26 cellular contexts compared by ENCODE assay signal in genomic region chr14:99422220-99423010, GRCh38. TPM values are rescaled to one million over a fixed set of nuclear protein-coding genes. Genes with fewer than 3 reads are reported as not detected.
DNase-seq lines count a peak whose midpoint lies in the region; ATAC-seq, FAIRE-seq and TF ChIP-seq lines count a peak whose summit lies in the region.
"Had no signal": no experiment of that assay in that cellular context is flagged by ENCODE, and none has a peak within 500 bp of the region (broad histone marks: within the 10 kb centered on the region; RNA-seq: fewer than 3 reads in every experiment).

No MANE protein-coding gene starts in this region.

- no peaks in the 10 kb centered on the region for H3K9me2 ChIP-seq in Karpas-422 (replicated peaks; ENCODE audit: insufficient read depth, low read length)

- TF ChIP-seq CTCF in endothelial cell of umbilical vein (IDR thresholded peaks at IDR 0.05; ENCODE audit: extremely low read depth in 1 of 2, insufficient read depth in 1 of 2, low read depth in 1 of 2, low read length in 2 of 2), result no peak

- H3K36me3 ChIP-seq in Karpas-422 (ENCODE audit: insufficient read depth, low read length), result 0 out of 2 replicates have a peak, but pooled peaks cover 2% of the 10 kb centered on the region
- no peaks in the 10 kb centered on the region for H3K36me3 ChIP-seq in endothelial cell of umbilical vein (ENCODE audit: control insufficient read depth in 2 of 2, extremely low read depth in 1 of 2, insufficient read depth in 2 of 2, low read length in 2 of 2)
- H3K36me3 ChIP-seq in naive thymus-derived CD4-positive, alpha-beta T cell (ENCODE audit: control insufficient read depth in 2 of 3, insufficient read depth in 3 of 3, low read length in 3 of 3), result peaks cover 0 to 14% (median 6%) of the 10 kb centered on the region in 3 experiments
- no peaks in the 10 kb centered on the region for H3K36me3 ChIP-seq in aorta (ENCODE audit: control insufficient read depth in 1 of 2, insufficient read depth in 2 of 2, low read length in 1 of 2)
- H3K36me3 ChIP-seq: ovary had no signal

- H3K27ac Mint-ChIP-seq in naive thymus-derived CD4-positive, alpha-beta T cell, result peak overlapping the region in 5 of 9 donors; percentile 18 to 76 (median 43)
- H3K27ac Mint-ChIP-seq in activated CD4-positive, alpha-beta memory T cell treated with anti-CD3 and anti-CD28 coated beads, Interleukin-2, amount 10 ng/mL, durations not matched to agents 7 days and 5 days, result no peak overlapping the region
- H3K27ac Mint-ChIP-seq: activated CD8-positive, alpha-beta T cell treated with anti-CD3 and anti-CD28 coated beads for 36 hours; activated naive CD8-positive, alpha-beta T cell treated with anti-CD3 and anti-CD28 coated beads, Interleukin-2, amount 10 ng/mL, durations not matched to agents 7 days and 5 days had no signal

- DNase-seq in DMS53 (lab: John Stamatoyannopoulos, UW) (peak; percentile 45), Karpas-422 (no peak), endothelial cell of umbilical vein (ENCODE audit: low read depth, low spot score) (no peak), superior temporal gyrus (ENCODE audit: extremely low spot score) (no peak), cardiac septum (ENCODE audit: low spot score) (no peak), aorta (no peak)
- DNase-seq in naive thymus-derived CD4-positive, alpha-beta T cell, result no peak
- no peak for DNase-seq in activated CD4-positive, alpha-beta memory T cell treated with anti-CD3 and anti-CD28 coated beads, Interleukin-2, amount 10 ng/mL, durations not matched to agents 7 days and 5 days
- DNase-seq: activated CD4-positive, CD25-positive, alpha-beta regulatory T cell treated with anti-CD3 and anti-CD28 coated beads, Interleukin-2, amount 50 U/mL, for 72 hours; activated CD8-positive, alpha-beta T cell treated with anti-CD3 and anti-CD28 coated beads for 36 hours; activated gamma-delta T cell; activated naive CD8-positive, alpha-beta T cell treated with anti-CD3 and anti-CD28 coated beads, Interleukin-2, amount 10 ng/mL, durations not matched to agents 7 days and 5 days; C1 segment of cervical spinal cord; cerebellar nuclear complex; dorsolateral prefrontal cortex; GM23248; left ventricle myocardium superior; NCI-H1105; NCI-H2081; NCI-H2227 treated with DMSO at 0.1 percent for 48 hours; NCI-H774; ovary; spleen; stimulated activated CD4-positive, alpha-beta T cell treated with anti-CD3 and anti-CD28 coated beads, Interleukin-2, amount 100 ng/mL, for 48 hours had no signal

- no peaks in the 10 kb centered on the region for H3K9me3 ChIP-seq in Karpas-422 (ENCODE audit: low read length)
- H3K9me3 ChIP-seq in endothelial cell of umbilical vein (replicated peaks; ENCODE audit: control insufficient read depth, insufficient read depth, low read length), result no peaks in the 10 kb centered on the region
- no peaks in the 10 kb centered on the region for H3K9me3 ChIP-seq in naive thymus-derived CD4-positive, alpha-beta T cell (ENCODE audit: control insufficient read depth in 2 of 3, low read length in 3 of 3)
- no peaks in the 10 kb centered on the region for H3K9me3 ChIP-seq in aorta (ENCODE audit: control insufficient read depth, low read length)
- H3K9me3 ChIP-seq: ovary, spleen had no signal

- peaks cover 0 to under 1% (median 0%) of the 10 kb centered on the region in 11 donors for H3K9me3 Mint-ChIP-seq in naive thymus-derived CD4-positive, alpha-beta T cell
- no peaks in the 10 kb centered on the region for H3K9me3 Mint-ChIP-seq in activated CD4-positive, alpha-beta memory T cell treated with anti-CD3 and anti-CD28 coated beads, Interleukin-2, amount 10 ng/mL, durations not matched to agents 7 days and 5 days
- H3K9me3 Mint-ChIP-seq: activated CD8-positive, alpha-beta T cell treated with anti-CD3 and anti-CD28 coated beads for 36 hours; activated naive CD8-positive, alpha-beta T cell treated with anti-CD3 and anti-CD28 coated beads, Interleukin-2, amount 10 ng/mL, durations not matched to agents 7 days and 5 days had no signal

- no peaks in the 10 kb centered on the region for H3K9me1 ChIP-seq in endothelial cell of umbilical vein (replicated peaks; ENCODE audit: control insufficient read depth, extremely low read depth, insufficient read depth, low read length)

- H3K9ac ChIP-seq in Karpas-422 (ENCODE audit: low read length) (peak overlapping the region; percentile 73), endothelial cell of umbilical vein (replicated peaks; ENCODE audit: extremely low read depth, insufficient read depth, low read length) (no peak overlapping the region)
- H3K9ac ChIP-seq: GM23248 had no signal

- H3K27me3 Mint-ChIP-seq in naive thymus-derived CD4-positive, alpha-beta T cell, result no peaks in the 10 kb centered on the region
- H3K27me3 Mint-ChIP-seq in activated CD4-positive, alpha-beta memory T cell treated with anti-CD3 and anti-CD28 coated beads, Interleukin-2, amount 10 ng/mL, durations not matched to agents 7 days and 5 days, result no peaks in the 10 kb centered on the region
- H3K27me3 Mint-ChIP-seq: activated CD8-positive, alpha-beta T cell treated with anti-CD3 and anti-CD28 coated beads for 36 hours; activated naive CD8-positive, alpha-beta T cell treated with anti-CD3 and anti-CD28 coated beads, Interleukin-2, amount 10 ng/mL, durations not matched to agents 7 days and 5 days had no signal

- H4K20me1 ChIP-seq in Karpas-422 (ENCODE audit: insufficient read depth, low read depth, low read length) (no peaks in the 10 kb centered on the region), endothelial cell of umbilical vein (replicated peaks; ENCODE audit: control insufficient read depth, extremely low read depth, insufficient read depth, low read length) (no peaks in the 10 kb centered on the region)

- no peak for TF ChIP-seq POLR2A in endothelial cell of umbilical vein (IDR thresholded peaks at IDR 0.05; ENCODE audit: low read depth, low read length)

- FAIRE-seq in endothelial cell of umbilical vein (lab: Jason Lieb, UNC), result peak; percentile 33
- FAIRE-seq: islet of Langerhans, TTC549 had no signal

- no TSS peak for BruUV-seq in endothelial cell of umbilical vein (replicated peaks; lab: Mats Ljungman, UMichigan)

- H2AFZ ChIP-seq in Karpas-422 (ENCODE audit: low read length) (no peak overlapping the region), endothelial cell of umbilical vein (ENCODE audit: low read depth, low read length) (no peak overlapping the region)
- H2AFZ ChIP-seq: GM23248 had no signal

- WGBS in aorta, 2 donors, result 86 to 91% methylated on average over 7 of the region's 7 CpGs

- H3K4me3 Mint-ChIP-seq in naive thymus-derived CD4-positive, alpha-beta T cell, result no peak overlapping the region
- H3K4me3 Mint-ChIP-seq in activated CD4-positive, alpha-beta memory T cell treated with anti-CD3 and anti-CD28 coated beads, Interleukin-2, amount 10 ng/mL, durations not matched to agents 7 days and 5 days, result no peak overlapping the region
- H3K4me3 Mint-ChIP-seq: activated CD8-positive, alpha-beta T cell treated with anti-CD3 and anti-CD28 coated beads for 36 hours; activated naive CD8-positive, alpha-beta T cell treated with anti-CD3 and anti-CD28 coated beads, Interleukin-2, amount 10 ng/mL, durations not matched to agents 7 days and 5 days had no signal

- H3K4me1 Mint-ChIP-seq in naive thymus-derived CD4-positive, alpha-beta T cell, result peaks cover 4 to 27% (median 18%) of the 10 kb centered on the region in 7 donors
- H3K4me1 Mint-ChIP-seq in activated CD4-positive, alpha-beta memory T cell treated with anti-CD3 and anti-CD28 coated beads, Interleukin-2, amount 10 ng/mL, durations not matched to agents 7 days and 5 days, result peaks cover 5% of the 10 kb centered on the region

- intact Hi-C loops in endothelial cell of umbilical vein (cut with micrococcal nuclease), result no loop called here
- intact Hi-C loops in naive thymus-derived CD4-positive, alpha-beta T cell (cut with micrococcal nuclease), result no loop called here
- intact Hi-C loops in cardiac septum (cut with DNase I), result no loop called here
- intact Hi-C loops in aorta (cut with DNase I), result no loop called here

- peaks cover 88% of the 10 kb centered on the region for H3K79me2 ChIP-seq in Karpas-422 (ENCODE audit: low read length)
- peaks cover 7% of the 10 kb centered on the region for H3K79me2 ChIP-seq in endothelial cell of umbilical vein (ENCODE audit: control insufficient read depth, insufficient read depth, low read length)

- CTCF ChIA-PET in endothelial cell of umbilical vein (lab: Charles Lee), result interaction anchor here (1.4 kb wide), 2 partner anchors 33 to 103 kb away, joined by 3 to 5 read pairs; no protein-coding TSS in a partner anchor
- CTCF ChIA-PET in naive thymus-derived CD4-positive, alpha-beta T cell (lab: Charles Lee), result no interaction called here
- CTCF ChIA-PET in activated CD4-positive, alpha-beta memory T cell treated with anti-CD3 and anti-CD28 coated beads, Interleukin-2, amount 10 ng/mL, durations not matched to agents 7 days and 5 days (lab: Charles Lee), result interaction anchor here (1.2 to 1.6 kb wide), 3 partner anchors 8 to 13 kb away, joined by 3 to 5 read pairs (median 3); no protein-coding TSS in a partner anchor

- peak overlapping the region; percentile 95 for H3K4me2 ChIP-seq in Karpas-422 (ENCODE audit: low read depth, low read length, poor library complexity, severe bottlenecking)
- no peak overlapping the region for H3K4me2 ChIP-seq in endothelial cell of umbilical vein (ENCODE audit: insufficient read depth, low read length)

- peaks cover 0 to 8% (median under 1%) of the 10 kb centered on the region in 5 donors for H3K36me3 Mint-ChIP-seq in naive thymus-derived CD4-positive, alpha-beta T cell
- H3K36me3 Mint-ChIP-seq in activated CD4-positive, alpha-beta memory T cell treated with anti-CD3 and anti-CD28 coated beads, Interleukin-2, amount 10 ng/mL, durations not matched to agents 7 days and 5 days (ENCODE audit: low read depth), result peaks cover 11% of the 10 kb centered on the region

- H3K4me1 ChIP-seq in Karpas-422 (ENCODE audit: low read length) (peaks cover 92% of the 10 kb centered on the region), endothelial cell of umbilical vein (ENCODE audit: control insufficient read depth, extremely low read depth, insufficient read depth, low read length) (peaks cover 3% of the 10 kb centered on the region), aorta (ENCODE audit: control insufficient read depth in 1 of 2, insufficient read depth in 2 of 2, low read length in 2 of 2) (no peaks in the 10 kb centered on the region)
- H3K4me1 ChIP-seq in naive thymus-derived CD4-positive, alpha-beta T cell (ENCODE audit: control insufficient read depth in 2 of 2, insufficient read depth in 2 of 2, low read length in 2 of 2), result no peaks in the 10 kb centered on the region

- ATAC-seq in naive thymus-derived CD4-positive, alpha-beta T cell, result no peak
- ATAC-seq in aorta (ENCODE audit: low FRiP score), result no peak
- ATAC-seq: activated CD8-positive, alpha-beta T cell treated with anti-CD3 and anti-CD28 coated beads for 36 hours; left ventricle myocardium superior had no signal

- H3K27ac ChIP-seq in Karpas-422 (ENCODE audit: low read length) (peak overlapping the region; percentile 97), endothelial cell of umbilical vein (ENCODE audit: insufficient read depth, low read depth, low read length) (no peak overlapping the region), aorta (ENCODE audit: low read depth in 1 of 2, low read length in 2 of 2) (no peak overlapping the region)
- no peak overlapping the region for H3K27ac ChIP-seq in naive thymus-derived CD4-positive, alpha-beta T cell (ENCODE audit: low read depth, low read length)
- H3K27ac ChIP-seq: dorsolateral prefrontal cortex, GM23248, ovary, spleen had no signal

- dilution Hi-C loops in endothelial cell of umbilical vein (cut with MboI; ENCODE audit: extremely low pct_ligation_motif_present, low sequenced_read_pairs), result no loop called here

- H3K4me3 ChIP-seq in Karpas-422 (ENCODE audit: low read length), result peak overlapping the region; percentile 66; the same call in 1 of the 2 replicates
- H3K4me3 ChIP-seq in endothelial cell of umbilical vein (replicated peaks in 1 of 3; ENCODE audit: insufficient read depth in 1 of 3, low read depth in 1 of 3, low read length in 3 of 3), result no peak overlapping the region
- H3K4me3 ChIP-seq in naive thymus-derived CD4-positive, alpha-beta T cell (ENCODE audit: low read length), result no peak overlapping the region
- no peak overlapping the region for H3K4me3 ChIP-seq in aorta (ENCODE audit: low read length in 2 of 2)
- H3K4me3 ChIP-seq: dorsolateral prefrontal cortex, GM23248, ovary, spleen had no signal

- POLR2A ChIA-PET in endothelial cell of umbilical vein (lab: Charles Lee), result no interaction called here
- POLR2A ChIA-PET in naive thymus-derived CD4-positive, alpha-beta T cell (lab: Charles Lee), result no interaction called here
- POLR2A ChIA-PET in activated CD4-positive, alpha-beta memory T cell treated with anti-CD3 and anti-CD28 coated beads, Interleukin-2, amount 10 ng/mL, durations not matched to agents 7 days and 5 days (lab: Charles Lee), result no interaction called here

- no peaks in the 10 kb centered on the region for H3K27me3 ChIP-seq in Karpas-422 (ENCODE audit: low read length)
- no peaks in the 10 kb centered on the region for H3K27me3 ChIP-seq in endothelial cell of umbilical vein (ENCODE audit: control insufficient read depth in 2 of 2, insufficient read depth in 2 of 2, low read length in 2 of 2)
- no peaks in the 10 kb centered on the region for H3K27me3 ChIP-seq in naive thymus-derived CD4-positive, alpha-beta T cell (ENCODE audit: control insufficient read depth in 2 of 2, insufficient read depth in 2 of 2, low read length in 2 of 2)
- H3K27me3 ChIP-seq in aorta (ENCODE audit: control insufficient read depth in 1 of 2, insufficient read depth in 2 of 2, low read length in 1 of 2), result no peaks in the 10 kb centered on the region
- H3K27me3 ChIP-seq: dorsolateral prefrontal cortex, ovary, spleen had no signal

RNA-seq across cellular contexts. Expression of gene SETD3, which starts 58.2 kb away (rescaled TPM):
- 72.3 and 90.3 TPM in 2 replicates for total RNA-seq in Karpas-422 (2014; rRNA removed; shearing (Covaris generic); ENCODE audit: low replicate concordance)
- total RNA-seq in endothelial cell of umbilical vein (51.9 and 53.1 TPM in 2 replicates), cardiac septum (135 TPM), aorta (10 to 100 TPM; 60.7 to 66.0 TPM)
- polyA plus RNA-seq in endothelial cell of umbilical vein (18.1 and 18.7 TPM in 2 replicates), aorta (10 to 100 TPM; 41.0 to 53.0 TPM)
- 23.4 and 23.7 TPM in 2 replicates for polyA plus RNA-seq in endothelial cell of umbilical vein (2011; cell fraction: cytosol; rRNA removed)
- polyA plus RNA-seq in endothelial cell of umbilical vein (2011; cell fraction: nucleus; rRNA removed), result 23.3 and 29.3 TPM in 2 replicates
- 38.7 and 46.1 TPM in 2 replicates for polyA plus RNA-seq in endothelial cell of umbilical vein (2012)
- 35.6 and 39.3 TPM in 2 replicates for polyA minus RNA-seq in endothelial cell of umbilical vein
- polyA minus RNA-seq in endothelial cell of umbilical vein (2011; cell fraction: cytosol; rRNA and poly(A)+ RNA removed), result 52.2 TPM
- 30.9 and 39.5 TPM in 2 replicates for polyA minus RNA-seq in endothelial cell of umbilical vein (2011; cell fraction: nucleus; rRNA and poly(A)+ RNA removed)
- total RNA-seq in naive thymus-derived CD4-positive, alpha-beta T cell, result 10 to 100 TPM; 42.7 to 59.4 (median 53.5) TPM
- 10 to 100 TPM; 32.2 to 47.4 TPM for polyA plus RNA-seq in naive thymus-derived CD4-positive, alpha-beta T cell
- total RNA-seq in activated CD4-positive, alpha-beta memory T cell treated with anti-CD3 and anti-CD28 coated beads, Interleukin-2, amount 10 ng/mL, durations not matched to agents 7 days and 5 days, result 10 to 100 TPM; 63.8 to 66.3 TPM

RNA-seq across cellular contexts. Expression of gene CCNK, which starts 58.8 kb away (rescaled TPM):
- total RNA-seq in Karpas-422 (2014; rRNA removed; shearing (Covaris generic); ENCODE audit: low replicate concordance), result 46.1 and 69.4 TPM in 2 replicates
- total RNA-seq in endothelial cell of umbilical vein (59.3 and 59.6 TPM in 2 replicates), cardiac septum (31.2 TPM), aorta (10 to 100 TPM; 40.5 to 40.9 TPM)
- polyA plus RNA-seq in endothelial cell of umbilical vein (5.8 and 11.9 TPM in 2 replicates), aorta (10 to 100 TPM; 11.2 to 12.5 TPM)
- polyA plus RNA-seq in endothelial cell of umbilical vein (2011; cell fraction: cytosol; rRNA removed), result 16.6 and 18.5 TPM in 2 replicates
- polyA plus RNA-seq in endothelial cell of umbilical vein (2011; cell fraction: nucleus; rRNA removed), result 32.5 and 33.8 TPM in 2 replicates
- 45.7 and 63.8 TPM in 2 replicates for polyA plus RNA-seq in endothelial cell of umbilical vein (2012)
- 14.2 and 23.9 TPM in 2 replicates for polyA minus RNA-seq in endothelial cell of umbilical vein
- 15.0 TPM for polyA minus RNA-seq in endothelial cell of umbilical vein (2011; cell fraction: cytosol; rRNA and poly(A)+ RNA removed)
- polyA minus RNA-seq in endothelial cell of umbilical vein (2011; cell fraction: nucleus; rRNA and poly(A)+ RNA removed), result 34.0 and 45.9 TPM in 2 replicates
- 100 to 1,000 TPM in 2 of 5 experiments, 10 to 100 TPM in 3; 68.4 to 139 (median 81.9) TPM for total RNA-seq in naive thymus-derived CD4-positive, alpha-beta T cell
- polyA plus RNA-seq in naive thymus-derived CD4-positive, alpha-beta T cell, result 10 to 100 TPM; 16.5 to 19.8 TPM
- total RNA-seq in activated CD4-positive, alpha-beta memory T cell treated with anti-CD3 and anti-CD28 coated beads, Interleukin-2, amount 10 ng/mL, durations not matched to agents 7 days and 5 days, result 10 to 100 TPM; 79.2 to 83.7 TPM
